In the genomic region with DNA sequence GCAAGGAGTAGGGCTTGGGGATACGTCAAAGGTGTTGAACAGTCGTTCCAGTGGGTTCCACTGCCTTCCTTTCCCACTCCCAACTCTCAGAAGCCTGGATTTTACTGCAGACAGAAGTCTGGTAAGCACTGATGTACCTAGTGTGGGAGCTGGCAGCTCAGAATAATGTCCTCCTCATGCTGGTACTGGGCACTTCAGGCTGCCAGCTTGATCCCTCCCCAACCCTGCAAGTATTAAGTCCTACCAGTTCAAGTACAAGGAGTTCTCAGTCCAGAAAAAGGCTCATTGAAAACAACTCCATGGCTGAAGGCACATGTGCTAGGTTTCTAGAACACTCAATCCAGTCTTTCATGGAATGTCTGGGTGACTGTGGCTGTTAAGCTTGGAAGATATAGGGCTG, we compare ENCODE assay signal across 3 cellular contexts.
"Had no signal": no experiment of that assay in that cellular context is flagged by ENCODE, and none has a peak within 500 bp of the region (broad histone marks: within the 10 kb centered on the region; RNA-seq: fewer than 3 reads in every experiment).

No MANE protein-coding gene starts in this region.

- H3K4me3 ChIP-seq: GM23338 had no signal

- DNase-seq: H9, HCEC 1CT had no signal
